Comparison of ENCODE assay signal across 11 cellular contexts in the genomic region with DNA sequence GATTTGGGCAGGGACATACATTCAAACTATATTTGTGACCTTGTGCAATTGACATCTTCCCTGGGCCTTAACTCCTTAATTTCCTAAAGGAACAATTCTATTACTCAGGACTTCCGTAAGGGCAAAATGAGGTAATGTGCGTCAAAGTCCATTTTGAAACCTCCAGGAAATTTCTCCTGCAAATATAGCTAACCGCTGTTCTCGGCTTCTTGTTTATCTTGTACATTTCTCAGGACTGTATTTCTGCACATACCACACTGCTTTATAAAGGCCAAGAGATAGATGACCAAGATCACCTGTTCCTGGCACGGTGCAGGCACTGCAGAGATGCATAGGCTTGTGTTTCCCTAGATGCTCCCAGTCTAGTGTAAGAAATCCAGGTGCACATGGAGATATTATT.
"Had no signal": no experiment of that assay in that cellular context is flagged by ENCODE, and none has a peak within 500 bp of the region (broad histone marks: within the 10 kb centered on the region; RNA-seq: fewer than 3 reads in every experiment).

No MANE protein-coding gene starts in this region.

- ATAC-seq: GM23338, HCT116 had no signal

- DNase-seq: GM23248, GOT3, H7, H9, HCEC 1CT, HFFc6 had no signal

- H3K36me3 ChIP-seq: HAP-1 had no signal

- H3K9me3 ChIP-seq: HAP-1 had no signal

- H3K4me3 ChIP-seq: GM23248, GM23338, HAP-1 had no signal

- FAIRE-seq: H1, H54 had no signal

- H3K4me1 ChIP-seq: HAP-1 had no signal
